15 cellular contexts compared by ENCODE assay signal in the genomic region with DNA sequence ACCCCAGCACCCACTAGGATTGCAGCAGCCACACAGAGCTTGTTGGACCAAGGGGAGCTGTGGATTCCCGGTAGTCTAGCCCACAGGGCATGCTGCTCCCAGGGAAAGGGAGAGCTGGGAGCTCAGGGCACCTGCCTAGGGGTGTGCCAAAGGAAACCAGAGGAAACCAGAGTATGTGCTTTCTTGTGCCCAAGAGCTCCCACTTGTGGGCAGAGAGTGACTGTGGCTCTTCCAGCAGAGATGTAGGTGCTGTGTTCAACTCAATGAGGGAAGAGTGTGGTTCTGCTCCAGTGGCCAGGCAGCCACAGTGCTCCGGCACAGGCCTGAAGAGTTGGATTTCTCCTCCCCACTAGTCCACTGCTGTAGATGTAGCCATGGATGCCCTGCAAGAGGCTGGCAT.
DNase-seq lines count a peak whose midpoint lies in the region; ATAC-seq and TF ChIP-seq lines count a peak whose summit lies in the region.
"Had no signal": no experiment of that assay in that cellular context is flagged by ENCODE, and none has a peak within 500 bp of the region (broad histone marks: within the 10 kb centered on the region; RNA-seq: fewer than 3 reads in every experiment).

No MANE protein-coding gene starts in this region.

- H3K36me3 ChIP-seq in cardiac muscle cell (no peaks in the 10 kb centered on the region), OCI-LY3 (replicated peaks; ENCODE audit: low read depth, low read length) (no peaks in the 10 kb centered on the region)
- H3K36me3 ChIP-seq: gastrocnemius medialis, tibial artery had no signal

- no peak overlapping the region for H3K9ac ChIP-seq in OCI-LY3 (ENCODE audit: low read length)

- H3K4me2 ChIP-seq in OCI-LY3 (ENCODE audit: low read length): no peak overlapping the region

- H3K9me3 ChIP-seq in cardiac muscle cell (ENCODE audit: low read depth) (no peaks in the 10 kb centered on the region), OCI-LY3 (ENCODE audit: insufficient read depth, low read length) (no peaks in the 10 kb centered on the region)
- H3K9me3 ChIP-seq: gastrocnemius medialis had no signal

- no peaks in the 10 kb centered on the region for H4K20me1 ChIP-seq in OCI-LY3 (ENCODE audit: insufficient read depth, low read length)

- H3K4me1 ChIP-seq in cardiac muscle cell (ENCODE audit: low read depth): no peaks in the 10 kb centered on the region
- H3K4me1 ChIP-seq in OCI-LY3 (ENCODE audit: low read length): no peaks in the 10 kb centered on the region
- H3K4me1 ChIP-seq: gastrocnemius medialis, tibial artery had no signal

- no peaks in the 10 kb centered on the region for H3K79me2 ChIP-seq in OCI-LY3 (ENCODE audit: low read length)

- no peak for ATAC-seq in left cardiac atrium
- ATAC-seq in GM19035 (IDR thresholded peaks at IDR 0.05; ENCODE audit: unreplicated experiment): no peak
- no peak for ATAC-seq in Right ventricle myocardium inferior
- ATAC-seq: gastrocnemius medialis, left ventricle myocardium superior had no signal

- intact Hi-C loops in left cardiac atrium (cut with DNase I): no loop called here
- intact Hi-C loops in Right ventricle myocardium inferior (cut with DNase I): no loop called here

- no peak overlapping the region for H2AFZ ChIP-seq in OCI-LY3 (ENCODE audit: low read depth, low read length)

- TF ChIP-seq CTCF in cardiac muscle cell (IDR thresholded peaks at IDR 0.05; ENCODE audit: low read depth, low read length) (peak; percentile 19), OCI-LY3 (IDR thresholded peaks at IDR 0.05; ENCODE audit: low read depth, low read length) (peak; percentile 34), epithelial cell of proximal tubule (conservative IDR thresholded peaks at IDR 0.05; ENCODE audit: low read depth, low read length) (peak; percentile 24)

- H3K4me3 ChIP-seq in cardiac muscle cell: no peak overlapping the region
- H3K4me3 ChIP-seq in OCI-LY3 (ENCODE audit: low read length): no peak overlapping the region
- no peak overlapping the region for H3K4me3 ChIP-seq in epithelial cell of proximal tubule (ENCODE audit: low read depth, low read length)
- H3K4me3 ChIP-seq: gastrocnemius medialis, tibial artery had no signal

- H3K27me3 ChIP-seq in cardiac muscle cell: no peaks in the 10 kb centered on the region
- H3K27me3 ChIP-seq in OCI-LY3 (ENCODE audit: low read depth, low read length): no peaks in the 10 kb centered on the region
- H3K27me3 ChIP-seq: gastrocnemius medialis, tibial artery had no signal

- H3K27ac ChIP-seq in cardiac muscle cell: no peak overlapping the region
- H3K27ac ChIP-seq in OCI-LY3 (ENCODE audit: low read length): no peak overlapping the region
- H3K27ac ChIP-seq: gastrocnemius medialis, tibial artery had no signal

- DNase-seq in cardiac muscle cell (ENCODE audit: low read depth in 1 of 2, low spot score in 1 of 2): no peak
- DNase-seq in left cardiac atrium: no peak
- no peak for DNase-seq in epithelial cell of proximal tubule (ENCODE audit: low read depth)
- DNase-seq in SK-N-DZ (ENCODE audit: low spot score): no peak
- DNase-seq in Right ventricle myocardium inferior (ENCODE audit: missing footprints): no peak
- no peak for DNase-seq in occipital lobe (lab: John Stamatoyannopoulos, UW)
- DNase-seq: activated CD8-positive, alpha-beta memory T cell treated with anti-CD3 and anti-CD28 coated beads for 24 hours; activated naive CD4-positive, alpha-beta T cell treated with anti-CD3 and anti-CD28 coated beads, Interleukin-2, amount 10 ng/mL, durations not matched to agents 7 days and 5 days; gastrocnemius medialis; left ventricle myocardium superior; NCI-H1930; T-helper 1 cell; tibial artery had no signal
